ENCODE assay signal across 17 cellular contexts in genomic region chr10:23499317-23499716, GRCh38.
"Had no signal": no experiment of that assay in that cellular context is flagged by ENCODE, and none has a peak within 500 bp of the region (broad histone marks: within the 10 kb centered on the region; RNA-seq: fewer than 3 reads in every experiment).

No MANE protein-coding gene starts in this region.

- ATAC-seq: effector memory CD8-positive, alpha-beta T cell; esophagus mucosa; naive thymus-derived CD8-positive, alpha-beta T cell; T-helper 17 cell had no signal

- H3K27me3 ChIP-seq: ascending aorta, dorsolateral prefrontal cortex, testis had no signal

- H3K4me3 ChIP-seq: ascending aorta, dorsolateral prefrontal cortex, left ventricle myocardium inferior, prostate gland, testis had no signal

- H3K4me1 ChIP-seq: ascending aorta, left ventricle myocardium inferior, prostate gland, testis had no signal

- H3K36me3 ChIP-seq: ascending aorta, left ventricle myocardium inferior, prostate gland had no signal

- DNase-seq: activated CD4-positive, alpha-beta memory T cell treated with anti-CD3 and anti-CD28 coated beads, Interleukin-2, amount 10 ng/mL, durations not matched to agents 7 days and 5 days; activated CD4-positive, alpha-beta T cell treated with anti-CD3 and anti-CD28 coated beads for 4 hours; activated CD4-positive, CD25-positive, alpha-beta regulatory T cell; activated gamma-delta T cell treated with Interleukin-2 at 50 U/mL for 16 hours; dorsolateral prefrontal cortex; effector memory CD8-positive, alpha-beta T cell; head of caudate nucleus; left ventricle myocardium inferior; naive thymus-derived CD8-positive, alpha-beta T cell; stimulated activated CD4-positive, alpha-beta T cell treated with anti-CD3 and anti-CD28 coated beads, Interleukin-2, amount 100 ng/mL, for 48 hours; stimulated activated CD8-positive, alpha-beta memory T cell treated with anti-CD3 and anti-CD28 coated beads, Interleukin-4, amount 100 ng/mL, for 48 hours; stimulated activated naive CD4-positive, alpha-beta T cell; T-helper 17 cell; testis had no signal

- H3K27ac ChIP-seq: ascending aorta, left ventricle myocardium inferior, prostate gland, testis had no signal
